Comparison of ENCODE assay signal across 27 cellular contexts in the genomic region with DNA sequence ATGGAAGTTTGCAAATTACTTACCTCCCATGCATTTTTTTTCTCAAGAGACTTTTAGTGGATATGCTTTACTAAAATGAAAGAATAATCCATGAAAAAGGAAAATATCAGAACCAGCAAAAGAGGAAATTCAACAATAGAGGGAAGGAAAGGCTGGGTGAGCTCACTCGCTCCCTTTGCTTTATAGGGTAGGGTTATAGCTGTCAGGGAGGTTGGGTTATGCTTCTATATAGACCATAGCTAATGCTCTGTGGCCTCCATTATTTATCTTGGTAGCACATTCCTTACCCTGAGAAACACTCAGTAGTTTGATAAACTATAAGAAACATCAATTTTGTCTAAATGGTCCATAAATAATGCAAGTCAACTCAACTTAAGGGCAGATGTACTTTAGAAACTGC.
"Had no signal": no experiment of that assay in that cellular context is flagged by ENCODE, and none has a peak within 500 bp of the region (broad histone marks: within the 10 kb centered on the region; RNA-seq: fewer than 3 reads in every experiment).

No MANE protein-coding gene starts in this region.

- H3K4me3 Mint-ChIP-seq: natural killer cell treated with Interleukin-12 subunit alpha and Interleukin-12 subunit beta and Interleukin-15 and Interleukin-18, amount 100 ng/mL, for 72 hours; nephron progenitor cell; neural crest cell; stimulated activated effector memory CD8-positive, alpha-beta T cell treated with anti-CD3 and anti-CD28 coated beads, Interleukin-12 subunit alpha, Interleukin-12 subunit beta, amount 100 ng/mL, for 72 hours; stimulated activated naive B cell treated with anti-CD40 and anti-IgM and Interleukin-4, amounts not matched to agents 10 μg/mL and 1 μg/mL and 100 μg/mL, for 72 hours; stimulated activated naive CD8-positive, alpha-beta T cell treated with anti-CD3 and anti-CD28 coated beads, Interleukin-15, Interleukin-2, amounts not matched to agents 100 ng/mL and 50 ng/mL, for 24 hours had no signal

- H3K4me1 Mint-ChIP-seq: stimulated activated effector memory CD8-positive, alpha-beta T cell treated with anti-CD3 and anti-CD28 coated beads, Interleukin-12 subunit alpha, Interleukin-12 subunit beta, amount 100 ng/mL, for 72 hours; stimulated activated naive B cell treated with anti-CD40 and anti-IgM and Interleukin-4, amounts not matched to agents 10 μg/mL and 1 μg/mL and 100 μg/mL, for 72 hours had no signal

- H3K9me3 ChIP-seq: neutrophil, pancreas, prostate gland, right lobe of liver, sigmoid colon, stomach, thoracic aorta, thyroid gland, tibial nerve, upper lobe of left lung, vagina had no signal

- H3K36me3 Mint-ChIP-seq: natural killer cell treated with Interleukin-12 subunit alpha and Interleukin-12 subunit beta and Interleukin-15 and Interleukin-18, amount 100 ng/mL, for 72 hours; stimulated activated effector memory CD8-positive, alpha-beta T cell treated with anti-CD3 and anti-CD28 coated beads, Interleukin-12 subunit alpha, Interleukin-12 subunit beta, amount 100 ng/mL, for 72 hours; stimulated activated naive B cell treated with anti-CD40 and anti-IgM and Interleukin-4, amounts not matched to agents 10 μg/mL and 1 μg/mL and 100 μg/mL, for 72 hours had no signal

- H3K27ac Mint-ChIP-seq: natural killer cell treated with Interleukin-12 subunit alpha and Interleukin-12 subunit beta and Interleukin-15 and Interleukin-18, amount 100 ng/mL, for 72 hours; nephron progenitor cell; stimulated activated effector memory CD8-positive, alpha-beta T cell treated with anti-CD3 and anti-CD28 coated beads, Interleukin-12 subunit alpha, Interleukin-12 subunit beta, amount 100 ng/mL, for 72 hours; stimulated activated naive B cell treated with anti-CD40 and anti-IgM and Interleukin-4, amounts not matched to agents 10 μg/mL and 1 μg/mL and 100 μg/mL, for 72 hours; stimulated activated naive CD8-positive, alpha-beta T cell treated with anti-CD3 and anti-CD28 coated beads, Interleukin-15, Interleukin-2, amounts not matched to agents 100 ng/mL and 50 ng/mL, for 24 hours had no signal

- ATAC-seq: natural killer cell treated with Interleukin-12 subunit alpha and Interleukin-12 subunit beta and Interleukin-15 and Interleukin-18, amount 100 ng/mL, for 72 hours; pancreas; right cardiac atrium; right lobe of liver; stimulated activated effector memory CD8-positive, alpha-beta T cell treated with anti-CD3 and anti-CD28 coated beads, Interleukin-12 subunit alpha, Interleukin-12 subunit beta, amount 100 ng/mL, for 72 hours; stimulated activated naive B cell treated with anti-CD40 and anti-IgM and Interleukin-4, amounts not matched to agents 10 μg/mL and 1 μg/mL and 100 μg/mL, for 72 hours had no signal

- H3K27me3 Mint-ChIP-seq: natural killer cell treated with Interleukin-12 subunit alpha and Interleukin-12 subunit beta and Interleukin-15 and Interleukin-18, amount 100 ng/mL, for 72 hours; stimulated activated naive B cell treated with anti-CD40 and anti-IgM and Interleukin-4, amounts not matched to agents 10 μg/mL and 1 μg/mL and 100 μg/mL, for 72 hours; stimulated activated naive CD8-positive, alpha-beta T cell treated with anti-CD3 and anti-CD28 coated beads, Interleukin-15, Interleukin-2, amounts not matched to agents 100 ng/mL and 50 ng/mL, for 24 hours had no signal

- H3K27me3 ChIP-seq: neutrophil, pancreas, right lobe of liver, sigmoid colon, stomach, thyroid gland, tibial nerve, upper lobe of left lung, vagina had no signal

- H3K36me3 ChIP-seq: neutrophil, pancreas, prostate gland, right lobe of liver, sigmoid colon, stomach, thoracic aorta, thyroid gland, tibial nerve, upper lobe of left lung, vagina had no signal

- H3K27ac ChIP-seq: neutrophil, pancreas, prostate gland, right lobe of liver, sigmoid colon, stomach, thoracic aorta, thyroid gland, tibial nerve, upper lobe of left lung, vagina had no signal

- DNase-seq: nephron progenitor cell; nucleus accumbens; pancreas; right cardiac atrium; right lobe of liver; sigmoid colon; small intestine; stimulated activated CD4-positive, alpha-beta T cell treated with anti-CD3 and anti-CD28 coated beads, Interleukin-15, amount 100 ng/mL, for 24 hours; stimulated activated CD4-positive, alpha-beta T cell treated with anti-CD3 and anti-CD28 coated beads, Interleukin-2, amount 100 ng/mL, for 24 hours; stimulated activated CD4-positive, alpha-beta T cell treated with anti-CD3 and anti-CD28 coated beads, Interleukin-2, amount 100 ng/mL, for 48 hours; stimulated activated CD4-positive, alpha-beta T cell treated with anti-CD3 and anti-CD28 coated beads, Interleukin-4, amount 100 ng/mL, for 24 hours; stimulated activated naive B cell treated with anti-CD40 and anti-IgM and Interleukin-4, amounts not matched to agents 10 μg/mL and 1 μg/mL and 100 μg/mL, for 72 hours; stimulated activated naive CD4-positive, alpha-beta T cell treated with Interleukin-2 at 50 U/mL for 16 hours; stomach; thyroid gland; trophoblast cell; upper lobe of left lung had no signal

- FAIRE-seq: pancreas, small intestine, urothelium cell line had no signal

- H3K4me1 ChIP-seq: pancreas, prostate gland, right lobe of liver, stomach, thyroid gland, upper lobe of left lung had no signal

- H3K4me3 ChIP-seq: pancreas, prostate gland, right lobe of liver, sigmoid colon, stomach, thoracic aorta, thyroid gland, tibial nerve, upper lobe of left lung, vagina had no signal

- H3K9me3 Mint-ChIP-seq: natural killer cell treated with Interleukin-12 subunit alpha and Interleukin-12 subunit beta and Interleukin-15 and Interleukin-18, amount 100 ng/mL, for 72 hours; nephron progenitor cell; stimulated activated effector memory CD8-positive, alpha-beta T cell treated with anti-CD3 and anti-CD28 coated beads, Interleukin-12 subunit alpha, Interleukin-12 subunit beta, amount 100 ng/mL, for 72 hours; stimulated activated naive B cell treated with anti-CD40 and anti-IgM and Interleukin-4, amounts not matched to agents 10 μg/mL and 1 μg/mL and 100 μg/mL, for 72 hours; stimulated activated naive CD8-positive, alpha-beta T cell treated with anti-CD3 and anti-CD28 coated beads, Interleukin-15, Interleukin-2, amounts not matched to agents 100 ng/mL and 50 ng/mL, for 24 hours had no signal
